35 cellular contexts compared by ENCODE assay signal in the genomic region with DNA sequence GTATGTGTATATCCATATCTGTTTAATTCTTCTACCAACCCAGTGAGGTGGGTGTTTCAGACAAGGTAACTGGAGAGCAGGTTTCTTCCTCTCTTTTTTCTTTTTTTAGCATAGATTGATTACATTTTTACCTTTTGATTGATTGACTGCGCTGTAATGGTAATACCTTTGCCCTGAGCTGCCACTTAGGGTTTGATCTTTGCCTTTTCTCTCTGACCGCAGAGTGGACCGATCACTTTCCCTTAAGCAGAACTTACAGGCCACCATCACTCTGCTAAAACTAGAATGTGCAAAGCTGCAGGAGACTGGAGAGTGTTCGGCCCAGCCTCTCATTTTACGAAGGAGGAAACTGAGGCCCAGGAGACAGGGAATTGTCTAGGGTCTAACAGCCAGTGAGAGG.
"Had no signal": no experiment of that assay in that cellular context is flagged by ENCODE, and none has a peak within 500 bp of the region (broad histone marks: within the 10 kb centered on the region; RNA-seq: fewer than 3 reads in every experiment).

No MANE protein-coding gene starts in this region.

- H3K4me3 ChIP-seq: PC-9 had no signal

- H3K27me3 Mint-ChIP-seq: activated B cell treated with CpG ODN at 0.5 μM for 24 hours; activated CD4-positive, alpha-beta memory T cell treated with anti-CD3 and anti-CD28 coated beads, Interleukin-2, amount 10 ng/mL, durations not matched to agents 7 days and 5 days; activated CD8-positive, alpha-beta memory T cell treated with anti-CD3 and anti-CD28 coated beads, Interleukin-2, amount 10 ng/mL, durations not matched to agents 7 days and 5 days; activated naive CD4-positive, alpha-beta T cell treated with anti-CD3 and anti-CD28 coated beads, Interleukin-2, amount 50 U/mL, for 24 hours; activated naive CD8-positive, alpha-beta T cell treated with anti-CD3 and anti-CD28 coated beads, Interleukin-2, amount 50 U/mL, for 24 hours; brain had no signal

- H3K4me1 Mint-ChIP-seq: activated B cell treated with CpG ODN at 0.5 μM for 24 hours, brain had no signal

- DNase-seq: activated B cell treated with CpG ODN at 0.5 μM for 24 hours; activated CD4-positive, alpha-beta memory T cell treated with anti-CD3 and anti-CD28 coated beads, Interleukin-2, amount 10 ng/mL, durations not matched to agents 7 days and 5 days; activated CD4-positive, alpha-beta T cell treated with anti-CD3 and anti-CD28 coated beads for 4 hours; activated CD4-positive, alpha-beta T cell treated with anti-CD3 and anti-CD28 coated beads, Interleukin-2, amount 50 U/mL, for 1 hour; activated CD4-positive, CD25-positive, alpha-beta regulatory T cell treated with anti-CD3 and anti-CD28 coated beads, Interleukin-2, amount 50 U/mL, for 72 hours; activated CD8-positive, alpha-beta memory T cell treated with anti-CD3 and anti-CD28 coated beads for 24 hours; activated CD8-positive, alpha-beta memory T cell treated with anti-CD3 and anti-CD28 coated beads, Interleukin-2, amount 10 ng/mL, durations not matched to agents 7 days and 5 days; activated CD8-positive, alpha-beta memory T cell treated with anti-CD3 and anti-CD28 coated beads, Interleukin-2, amount 50 U/mL, for 48 hours; activated gamma-delta T cell; activated naive CD4-positive, alpha-beta T cell treated with Interleukin-2 at 50 U/mL for 16 hours; activated naive CD8-positive, alpha-beta T cell treated with anti-CD3 and anti-CD28 coated beads, Interleukin-2, amount 50 U/mL, for 24 hours; anterior cingulate cortex; central memory CD4-positive, alpha-beta T cell; Karpas-422; KBM-7; NCI-H1048; NCI-H1105 treated with DMSO at 0.1 percent for 48 hours; NCI-H1436; NCI-H1694; NCI-H1930; NCI-H2081 treated with DMSO at 0.1 percent for 48 hours; NCI-H345; NCI-H524 treated with DMSO at 0.1 percent for 48 hours; NCI-H748 treated with DMSO at 0.1 percent for 48 hours; NK-92 treated with Interleukin-12 subunit alpha and Interleukin-12 subunit beta, amount 100 ng/mL, for 24 hours; PC-9; Right ventricle myocardium superior; SW 1271; T-helper 1 cell; T-helper 2 cell; T-helper 9 cell had no signal

- H2AFZ ChIP-seq: PC-9 had no signal

- H3K27ac ChIP-seq: VCaP had no signal

- ATAC-seq: activated CD8-positive, alpha-beta memory T cell treated with anti-CD3 and anti-CD28 coated beads, Interleukin-2, amount 10 ng/mL, durations not matched to agents 7 days and 5 days; activated naive CD8-positive, alpha-beta T cell treated with anti-CD3 and anti-CD28 coated beads, Interleukin-2, amount 50 U/mL, for 24 hours had no signal

- H3K4me2 ChIP-seq: PC-9 had no signal

- H3K27ac Mint-ChIP-seq: activated B cell treated with CpG ODN at 0.5 μM for 24 hours; activated CD4-positive, alpha-beta memory T cell treated with anti-CD3 and anti-CD28 coated beads, Interleukin-2, amount 10 ng/mL, durations not matched to agents 7 days and 5 days; activated CD8-positive, alpha-beta memory T cell treated with anti-CD3 and anti-CD28 coated beads, Interleukin-2, amount 10 ng/mL, durations not matched to agents 7 days and 5 days; activated naive CD4-positive, alpha-beta T cell treated with anti-CD3 and anti-CD28 coated beads, Interleukin-2, amount 50 U/mL, for 24 hours; activated naive CD8-positive, alpha-beta T cell treated with anti-CD3 and anti-CD28 coated beads, Interleukin-2, amount 50 U/mL, for 24 hours; activated T-helper 2 cell treated with anti-CD3 and anti-CD28 coated beads, Interferon-gamma antibody, Interleukin-2, Interleukin-4, amounts not matched to agents 10 μg/mL and 5 μg/mL and 100 μg/mL, durations not matched to agents 14 hours and 24 hours and 36 hours; brain had no signal

- H3K9me3 Mint-ChIP-seq: activated B cell treated with CpG ODN at 0.5 μM for 24 hours; activated CD4-positive, alpha-beta memory T cell treated with anti-CD3 and anti-CD28 coated beads, Interleukin-2, amount 10 ng/mL, durations not matched to agents 7 days and 5 days; activated naive CD4-positive, alpha-beta T cell treated with anti-CD3 and anti-CD28 coated beads, Interleukin-2, amount 50 U/mL, for 24 hours; activated naive CD8-positive, alpha-beta T cell treated with anti-CD3 and anti-CD28 coated beads, Interleukin-2, amount 50 U/mL, for 24 hours; activated T-helper 2 cell treated with anti-CD3 and anti-CD28 coated beads, Interferon-gamma antibody, Interleukin-2, Interleukin-4, amounts not matched to agents 10 μg/mL and 5 μg/mL and 100 μg/mL, durations not matched to agents 14 hours and 24 hours and 36 hours; brain had no signal

- H3K4me3 Mint-ChIP-seq: activated B cell treated with CpG ODN at 0.5 μM for 24 hours; activated CD4-positive, alpha-beta memory T cell treated with anti-CD3 and anti-CD28 coated beads, Interleukin-2, amount 10 ng/mL, durations not matched to agents 7 days and 5 days; activated CD8-positive, alpha-beta memory T cell treated with anti-CD3 and anti-CD28 coated beads, Interleukin-2, amount 10 ng/mL, durations not matched to agents 7 days and 5 days; activated naive CD4-positive, alpha-beta T cell treated with anti-CD3 and anti-CD28 coated beads, Interleukin-2, amount 50 U/mL, for 24 hours; activated naive CD8-positive, alpha-beta T cell treated with anti-CD3 and anti-CD28 coated beads, Interleukin-2, amount 50 U/mL, for 24 hours; brain had no signal
